Comparison of ENCODE assay signal across 8 cellular contexts in genomic region chr13:30114586-30115256, GRCh38.
DNase-seq lines count a peak whose midpoint lies in the region; ATAC-seq and TF ChIP-seq lines count a peak whose summit lies in the region.

No MANE protein-coding gene starts in this region.

- peak overlapping the region; percentile 32 for H3K4me3 ChIP-seq in AG09309 (ENCODE audit: control insufficient read depth, low read depth, low read length)

- peak; percentile 63 for ATAC-seq in GM18873 (IDR thresholded peaks at IDR 0.05; ENCODE audit: low FRiP score, unreplicated experiment)
- ATAC-seq in HG03139 (IDR thresholded peaks at IDR 0.05; ENCODE audit: unreplicated experiment): peak; percentile 85

- TF ChIP-seq CTCF in AG09309 (IDR thresholded peaks at IDR 0.05; ENCODE audit: control insufficient read depth, insufficient read depth, low read depth, low read length, missing control alignments): peak; percentile 90

- peak overlapping the region; percentile 56 for H3K27ac ChIP-seq in cingulate gyrus (ENCODE audit: low read depth, low read length)

- DNase-seq in AG09309 (ENCODE audit: low read depth) (no peak), NCI-H2227 treated with DMSO at 0.1 percent for 48 hours (lab: John Stamatoyannopoulos, UW) (peak; percentile 67), left kidney (ENCODE audit: low read depth, low spot score) (peak; percentile 95)
- DNase-seq in activated CD4-positive, alpha-beta T cell treated with anti-CD3 and anti-CD28 coated beads for 24 hours (ENCODE audit: low read depth in 2 of 2): peak; percentile 94 to 95
- peak; percentile 97 for DNase-seq in stimulated activated CD4-positive, alpha-beta T cell treated with anti-CD3 and anti-CD28 coated beads, Interleukin-2, amount 100 ng/mL, for 24 hours
